ENCODE assay signal across 8 cellular contexts in the genomic region with DNA sequence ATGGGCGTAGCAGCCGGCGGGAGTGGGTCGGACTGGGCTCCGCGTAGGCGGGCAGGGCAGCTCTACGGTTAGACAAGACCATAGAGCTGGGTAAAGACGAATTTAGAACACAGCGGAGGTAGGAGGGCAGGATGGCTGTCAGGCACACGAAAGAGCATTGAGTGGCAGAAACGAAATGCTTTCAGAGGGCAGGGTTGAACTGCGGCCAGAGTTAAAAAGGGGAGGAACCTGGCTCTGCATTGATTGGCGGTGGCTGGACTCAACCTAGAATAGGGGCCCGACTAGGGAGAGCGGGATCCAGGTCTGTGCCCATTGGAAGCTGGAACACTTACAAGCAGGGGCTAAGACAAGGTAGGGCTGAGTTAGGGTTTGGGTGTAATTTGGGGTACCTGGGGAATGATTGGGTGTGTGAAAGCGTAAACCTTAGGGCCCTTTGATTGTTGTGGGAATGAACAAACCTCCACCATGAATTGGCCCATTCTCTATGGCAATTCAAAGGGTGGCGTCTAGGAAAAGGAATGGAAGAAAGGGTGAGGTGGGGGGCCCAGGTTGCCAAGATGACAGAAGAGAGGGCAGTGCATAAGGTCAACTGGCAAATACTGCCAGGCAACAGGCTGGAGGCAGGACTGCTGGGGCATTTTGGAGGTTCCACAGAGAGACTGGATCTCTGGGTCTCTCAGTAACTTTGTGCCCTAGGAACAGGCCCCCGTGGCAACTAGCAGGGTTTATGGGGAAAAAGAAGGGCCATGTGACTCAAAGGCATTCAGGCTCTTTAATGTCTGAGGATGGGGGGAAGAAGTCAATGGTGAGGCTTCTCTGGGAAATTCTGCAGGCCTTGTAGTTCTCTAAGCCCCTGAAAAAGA. TPM values are rescaled to one million over a fixed set of nuclear protein-coding genes. Genes with fewer than 3 reads are reported as not detected.
DNase-seq lines count a peak whose midpoint lies in the region; ATAC-seq and TF ChIP-seq lines count a peak whose summit lies in the region.

No MANE protein-coding gene starts in this region.

- H3K4me2 ChIP-seq in skeletal muscle satellite cell (ENCODE audit: low read length), result peak overlapping the region; percentile 86

- H3K4me3 ChIP-seq in foreskin fibroblast (ENCODE audit: low read depth in 1 of 2, low read length in 2 of 2) (peak overlapping the region; percentile 39 to 57), skeletal muscle satellite cell (ENCODE audit: low read length) (peak overlapping the region; percentile 63)

- peaks cover 25% of the 10 kb centered on the region for H3K36me3 ChIP-seq in skeletal muscle satellite cell (ENCODE audit: insufficient read depth, low read length)

- no peak for TF ChIP-seq CTCF in foreskin fibroblast (IDR thresholded peaks at IDR 0.05; ENCODE audit: low read depth, low read length)

- H3K4me1 ChIP-seq in skeletal muscle satellite cell (ENCODE audit: control insufficient read depth, insufficient read depth, low read length), result peaks cover 17% of the 10 kb centered on the region

- H3K9ac ChIP-seq in skeletal muscle satellite cell (ENCODE audit: low read depth, low read length), result peak overlapping the region; percentile 73

- peak; percentile 1 for ATAC-seq in GM19452 (IDR thresholded peaks at IDR 0.05; ENCODE audit: unreplicated experiment)
- peak; percentile 8 for ATAC-seq in SK-N-SH treated with all-trans-retinoic acid at 6 μM for 48 hours
- no peak for ATAC-seq in HG03457 (IDR thresholded peaks at IDR 0.05; ENCODE audit: unreplicated experiment)

- DNase-seq in foreskin fibroblast (no peak), Kasumi-1 (lab: John Stamatoyannopoulos, UW) (no peak), NCI-H748 (lab: John Stamatoyannopoulos, UW; ENCODE audit: unreplicated experiment) (no peak)
- DNase-seq in stimulated activated CD4-positive, alpha-beta T cell treated with anti-CD3 and anti-CD28 coated beads, Interleukin-4, amount 100 ng/mL, for 1 hour, result no peak

- H3K27me3 ChIP-seq in skeletal muscle satellite cell (ENCODE audit: control insufficient read depth, insufficient read depth, low read length), result no peaks in the 10 kb centered on the region

- H3K9me3 ChIP-seq in skeletal muscle satellite cell (replicated peaks; ENCODE audit: low read length), result no peaks in the 10 kb centered on the region

TF ChIP-seq in SK-N-SH treated with all-trans-retinoic acid at 6 μM for 48 hours, 23 proteins besides CTCF, POLR2A, EP300 and RAD21:
- TF ChIP-seq CSRNP3 (CRISPR knock-in tag; IDR thresholded peaks at IDR 0.05) (no peak), TOX (CRISPR knock-in tag; IDR thresholded peaks at IDR 0.05; ENCODE audit: borderline replicate concordance) (no peak), PATZ1 (CRISPR knock-in tag; IDR thresholded peaks at IDR 0.05; ENCODE audit: borderline replicate concordance) (no peak), BACH2 (CRISPR knock-in tag; IDR thresholded peaks at IDR 0.05; ENCODE audit: borderline replicate concordance) (no peak), TCF4 (CRISPR knock-in tag; IDR thresholded peaks at IDR 0.05; ENCODE audit: borderline replicate concordance) (no peak), SNAI2 (CRISPR knock-in tag; IDR thresholded peaks at IDR 0.05) (no peak), PPARA (CRISPR knock-in tag; IDR thresholded peaks at IDR 0.05; ENCODE audit: borderline replicate concordance) (no peak), ZC3H10 (CRISPR knock-in tag; IDR thresholded peaks at IDR 0.05) (no peak), ZFP3 (CRISPR knock-in tag; IDR thresholded peaks at IDR 0.05) (no peak), OSR1 (CRISPR knock-in tag; IDR thresholded peaks at IDR 0.05) (no peak), POU6F1 (CRISPR knock-in tag; IDR thresholded peaks at IDR 0.05; ENCODE audit: borderline replicate concordance, low read depth) (no peak)
TF ChIP-seq in SK-N-SH treated with all-trans-retinoic acid at 6 μM for 48 hours: peak in this region for 0.

RNA-seq across cellular contexts. Expression of gene ELK1, which starts 0.9 kb away (rescaled TPM):
- 26.2 and 27.1 TPM in 2 replicates for total RNA-seq in skeletal muscle satellite cell (2012; rRNA removed)

RNA-seq across cellular contexts. Expression of gene UXT, which starts 7.7 kb away (rescaled TPM):
- total RNA-seq in skeletal muscle satellite cell (2012; rRNA removed), result 116 and 126 TPM in 2 replicates

RNA-seq across cellular contexts. Expression of gene CFP, which starts 21.5 kb away (rescaled TPM):
- 0.22 and 0.25 TPM in 2 replicates for total RNA-seq in skeletal muscle satellite cell (2012; rRNA removed)

RNA-seq across cellular contexts. Expression of gene SYN1, which starts 31.6 kb away (rescaled TPM):
- 0.22 TPM in 1 of 2 replicates, not detected in the other for total RNA-seq in skeletal muscle satellite cell (2012; rRNA removed)
